ENCODE assay signal across 30 cellular contexts in the genomic region with DNA sequence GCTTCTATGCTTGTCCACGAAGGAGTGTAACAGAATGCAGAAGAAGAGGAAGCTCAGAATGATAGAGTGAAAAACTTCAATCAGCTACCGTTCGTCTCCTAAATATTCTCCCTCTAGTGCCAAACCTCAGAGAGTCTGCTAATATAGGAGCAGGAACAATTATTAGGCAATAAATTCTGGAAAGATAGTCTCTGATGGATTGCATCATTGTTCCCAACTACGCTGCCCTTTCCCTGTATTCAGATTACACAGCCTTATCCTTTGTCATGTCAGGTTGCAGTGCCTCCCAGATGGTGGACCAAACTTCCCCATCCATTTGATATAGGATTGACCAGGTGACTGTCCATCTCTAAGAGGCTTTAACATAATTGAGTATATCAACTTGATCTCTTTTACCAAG.
"Had no signal": no experiment of that assay in that cellular context is flagged by ENCODE, and none has a peak within 500 bp of the region (broad histone marks: within the 10 kb centered on the region; RNA-seq: fewer than 3 reads in every experiment).

No MANE protein-coding gene starts in this region.

- H3K4me3 Mint-ChIP-seq: activated CD4-positive, alpha-beta memory T cell treated with anti-CD3 and anti-CD28 coated beads, Interleukin-2, amount 10 ng/mL, durations not matched to agents 7 days and 5 days; activated CD4-positive, alpha-beta T cell treated with anti-CD3 and anti-CD28 coated beads, Interleukin-2, amount 10 ng/mL, durations not matched to agents 7 days and 5 days; activated naive CD8-positive, alpha-beta T cell; activated T-cell treated with anti-CD3 and anti-CD28 coated beads, Interleukin-2, amount 50 U/mL, for 24 hours; activated T-helper 17 cell treated with anti-CD3 and anti-CD28 coated beads, Interleukin-2, amount 50 U/mL, for 72 hours; effector memory CD8-positive, alpha-beta T cell; WTC11 had no signal

- H3K36me3 Mint-ChIP-seq: activated naive CD8-positive, alpha-beta T cell had no signal

- H3K9me3 Mint-ChIP-seq: activated CD4-positive, alpha-beta memory T cell treated with anti-CD3 and anti-CD28 coated beads, Interleukin-2, amount 10 ng/mL, durations not matched to agents 7 days and 5 days; activated T-helper 17 cell treated with anti-CD3 and anti-CD28 coated beads, Interleukin-2, amount 50 U/mL, for 72 hours; WTC11 had no signal

- H3K27ac ChIP-seq: brain microvascular endothelial cell, esophagus muscularis mucosa, foreskin keratinocyte, gastrocnemius medialis had no signal

- H3K4me1 Mint-ChIP-seq: activated CD4-positive, alpha-beta memory T cell treated with anti-CD3 and anti-CD28 coated beads, Interleukin-2, amount 10 ng/mL, durations not matched to agents 7 days and 5 days; activated CD4-positive, alpha-beta T cell treated with anti-CD3 and anti-CD28 coated beads, Interleukin-2, amount 10 ng/mL, durations not matched to agents 7 days and 5 days; activated T-helper 17 cell treated with anti-CD3 and anti-CD28 coated beads, Interleukin-2, amount 50 U/mL, for 72 hours had no signal

- H3K4me3 ChIP-seq: esophagus muscularis mucosa, gastrocnemius medialis had no signal

- H3K27me3 ChIP-seq: brain microvascular endothelial cell, esophagus muscularis mucosa, gastrocnemius medialis had no signal

- ATAC-seq: activated T-helper 17 cell treated with anti-CD3 and anti-CD28 coated beads, Interleukin-2, amount 50 U/mL, for 72 hours; effector memory CD8-positive, alpha-beta T cell; foreskin keratinocyte; gastrocnemius medialis; WTC11 had no signal

- H3K9me3 ChIP-seq: esophagus muscularis mucosa, gastrocnemius medialis had no signal

- H3K36me3 ChIP-seq: brain microvascular endothelial cell, esophagus muscularis mucosa, gastrocnemius medialis had no signal

- H3K4me1 ChIP-seq: esophagus muscularis mucosa, foreskin keratinocyte, gastrocnemius medialis had no signal

- DNase-seq: activated CD4-positive, alpha-beta memory T cell treated with anti-CD3 and anti-CD28 coated beads, Interleukin-2, amount 10 ng/mL, durations not matched to agents 7 days and 5 days; activated CD4-positive, alpha-beta T cell treated with anti-CD3 and anti-CD28 coated beads for 1 hour; activated CD4-positive, alpha-beta T cell treated with anti-CD3 and anti-CD28 coated beads for 4 hours; activated CD4-positive, alpha-beta T cell treated with anti-CD3 and anti-CD28 coated beads, Interleukin-2, amount 10 ng/mL, durations not matched to agents 7 days and 5 days; activated CD4-positive, alpha-beta T cell treated with anti-CD3 and anti-CD28 coated beads, Interleukin-2, amount 50 U/mL, for 4 hours; activated CD8-positive, alpha-beta memory T cell treated with anti-CD3 and anti-CD28 coated beads, Interleukin-2, amount 50 U/mL, for 48 hours; activated effector memory CD4-positive, alpha-beta T cell treated with Interleukin-2 at 50 U/mL for 16 hours; activated gamma-delta T cell treated with Interleukin-2 at 50 U/mL for 16 hours; activated naive CD4-positive, alpha-beta T cell treated with anti-CD3 and anti-CD28 coated beads, Interleukin-2, amount 50 U/mL, for 16 hours; activated naive CD4-positive, alpha-beta T cell treated with Interleukin-2 at 50 U/mL for 16 hours; activated T-cell treated with anti-CD3 and anti-CD28 coated beads for 4 hours; activated T-cell treated with anti-CD3 and anti-CD28 coated beads, Interleukin-2, amount 50 U/mL, for 24 hours; amniotic stem cell; anterior cingulate cortex; brain microvascular endothelial cell; caudate nucleus; cortex of kidney; dermis blood vessel endothelial cell; effector CD4-positive, alpha-beta T cell; effector memory CD8-positive, alpha-beta T cell; erythroblast; foreskin keratinocyte; gastrocnemius medialis; T-helper 2 cell had no signal

- H3K27me3 Mint-ChIP-seq: activated CD4-positive, alpha-beta memory T cell treated with anti-CD3 and anti-CD28 coated beads, Interleukin-2, amount 10 ng/mL, durations not matched to agents 7 days and 5 days; activated CD4-positive, alpha-beta T cell treated with anti-CD3 and anti-CD28 coated beads, Interleukin-2, amount 10 ng/mL, durations not matched to agents 7 days and 5 days; activated naive CD8-positive, alpha-beta T cell; activated T-cell treated with anti-CD3 and anti-CD28 coated beads, Interleukin-2, amount 50 U/mL, for 24 hours; activated T-helper 17 cell treated with anti-CD3 and anti-CD28 coated beads, Interleukin-2, amount 50 U/mL, for 72 hours; effector memory CD8-positive, alpha-beta T cell had no signal

- H3K27ac Mint-ChIP-seq: activated CD4-positive, alpha-beta memory T cell treated with anti-CD3 and anti-CD28 coated beads, Interleukin-2, amount 10 ng/mL, durations not matched to agents 7 days and 5 days; activated CD4-positive, alpha-beta T cell treated with anti-CD3 and anti-CD28 coated beads, Interleukin-2, amount 10 ng/mL, durations not matched to agents 7 days and 5 days; activated naive CD8-positive, alpha-beta T cell; activated T-cell treated with anti-CD3 and anti-CD28 coated beads, Interleukin-2, amount 50 U/mL, for 24 hours; activated T-helper 17 cell treated with anti-CD3 and anti-CD28 coated beads, Interleukin-2, amount 50 U/mL, for 72 hours; effector memory CD8-positive, alpha-beta T cell; WTC11 had no signal

- FAIRE-seq: astrocyte, colon had no signal
